Comparison of ENCODE assay signal across 1 cellular context in genomic region chr14:23351681-23352505, GRCh38.
TF ChIP-seq lines count a peak whose summit lies in the region.

No MANE protein-coding gene starts in this region.

TF ChIP-seq in WTC11, 78 proteins besides CTCF, POLR2A, EP300 and RAD21 (continued from another document):
- no peak for TF ChIP-seq STAT6 (CRISPR knock-in tag; conservative IDR thresholded peaks at IDR 0.05; ENCODE audit: low read depth)
- peak; percentile 48; the same call in 1 of the 2 replicates for TF ChIP-seq ZNF121 (CRISPR knock-in tag; IDR thresholded peaks at IDR 0.05)
- TF ChIP-seq TP53 (CRISPR knock-in tag; IDR thresholded peaks at IDR 0.05), result 0 out of 2 replicates have a peak, but pooled peaks have one; percentile 6
- 0 out of 2 replicates have a peak, but pooled peaks have one; percentile 58 for TF ChIP-seq SMAD3 (CRISPR knock-in tag; IDR thresholded peaks at IDR 0.05; ENCODE audit: borderline replicate concordance)
- TF ChIP-seq ETV6 (CRISPR knock-in tag; IDR thresholded peaks at IDR 0.05), result peak; percentile 25; the same call in 1 of the 2 replicates
- TF ChIP-seq OVOL2 (CRISPR knock-in tag; IDR thresholded peaks at IDR 0.05; ENCODE audit: borderline replicate concordance), result no peak
- no peak for TF ChIP-seq NR1H2 (CRISPR knock-in tag; IDR thresholded peaks at IDR 0.05)
- TF ChIP-seq ZBTB21 (CRISPR knock-in tag; IDR thresholded peaks at IDR 0.05; ENCODE audit: borderline replicate concordance), result no peak
